Comparison of ENCODE assay signal across 13 cellular contexts in genomic region chr16:73043828-73044493, GRCh38. TPM values are rescaled to one million over a fixed set of nuclear protein-coding genes. Genes with fewer than 3 reads are reported as not detected.
DNase-seq lines count a peak whose midpoint lies in the region; ATAC-seq and TF ChIP-seq lines count a peak whose summit lies in the region.
"Had no signal": no experiment of that assay in that cellular context is flagged by ENCODE, and none has a peak within 500 bp of the region (broad histone marks: within the 10 kb centered on the region; RNA-seq: fewer than 3 reads in every experiment).

No MANE protein-coding gene starts in this region.

- DNase-seq in LHCN-M2 (ENCODE audit: low read depth) (peak; percentile 55), coronary artery (ENCODE audit: low spot score) (no peak), myocyte (ENCODE audit: low read depth) (peak; percentile 73), transverse colon (no peak), NCI-H128 (lab: John Stamatoyannopoulos, UW; ENCODE audit: unreplicated experiment) (no peak)
- DNase-seq: activated CD8-positive, alpha-beta memory T cell treated with anti-CD3 and anti-CD28 coated beads, Interleukin-2, amount 10 ng/mL, durations not matched to agents 7 days and 5 days; naive B cell; NCI-H2107; OCI-M1 had no signal

- H3K4me3 ChIP-seq in coronary artery (peak overlapping the region; percentile 51), transverse colon (no peak overlapping the region)
- H3K4me3 ChIP-seq: adrenal gland, K562 had no signal

- 63 to 74% methylated on average over 2 to 7 of the region's 7 CpGs for WGBS in transverse colon (ENCODE audit: low coverage in 1 of 2), 2 donors

- no peak for ATAC-seq in GM21447 (IDR thresholded peaks at IDR 0.05; ENCODE audit: unreplicated experiment)
- ATAC-seq in HG02884 (IDR thresholded peaks at IDR 0.05; ENCODE audit: unreplicated experiment), result no peak
- ATAC-seq: activated CD8-positive, alpha-beta memory T cell treated with anti-CD3 and anti-CD28 coated beads, Interleukin-2, amount 10 ng/mL, durations not matched to agents 7 days and 5 days; K562 had no signal

- H3K4me1 ChIP-seq in transverse colon, result peaks cover 10 to 59% (median 45%) of the 10 kb centered on the region in 4 donors

- H3K9me3 ChIP-seq in transverse colon, result no peaks in the 10 kb centered on the region
- H3K9me3 ChIP-seq: adrenal gland had no signal

- TF ChIP-seq CTCF in coronary artery (IDR thresholded peaks at IDR 0.05) (no peak), transverse colon (IDR thresholded peaks at IDR 0.05) (no peak)

- no peaks in the 10 kb centered on the region for H3K27me3 ChIP-seq in transverse colon
- H3K27me3 ChIP-seq: adrenal gland had no signal

- TF ChIP-seq EP300 in transverse colon (IDR thresholded peaks at IDR 0.05; ENCODE audit: low read depth), result no peak

- in situ Hi-C loops in transverse colon (cut with MboI; ENCODE audit: low pct_ligation_motif_present in 1 of 4, low pct_unique_long_range_greater_than_20kb in 1 of 4, low sequenced_read_pairs in 3 of 4), result loop anchor here in 1 of 4 donors (25.0 kb wide), 1 partner anchor 207 kb away; no protein-coding TSS in a partner anchor

- no peak for TF ChIP-seq POLR2A in transverse colon (IDR thresholded peaks at IDR 0.05)

- H3K36me3 ChIP-seq in transverse colon, result no peaks in the 10 kb centered on the region
- H3K36me3 ChIP-seq: adrenal gland had no signal

- intact Hi-C loops in transverse colon (cut with DNase I; ENCODE audit: low total_unique reads), result loop anchor here (10.0 kb wide), 1 partner anchor 109 kb away; no protein-coding TSS in a partner anchor

- H3K27ac ChIP-seq in coronary artery, result peak overlapping the region; percentile 88 to 99
- H3K27ac ChIP-seq in transverse colon, result peak overlapping the region; percentile 92 to 96 (median 96)

RNA-seq across cellular contexts. Expression of gene ZFHX3, which starts 4.0 kb away (rescaled TPM):
- total RNA-seq in LHCN-M2 (2014; rRNA removed) (3.9 and 5.1 TPM in 2 replicates), myocyte (3.6 and 4.1 TPM in 2 replicates), transverse colon (10 to 100 TPM; 12.3 to 23.7 (median 15.3) TPM)
- polyA plus RNA-seq in LHCN-M2 (2012), result 6.3 TPM
- polyA plus RNA-seq in myocyte (2012), result 8.1 TPM

Comparison
In these comparisons a context has a peak if more than half of its experiments do, and no peak if none do; other contexts are left out.
1. DNase-seq: peak in LHCN-M2 (single experiment) and myocyte (single experiment); none in coronary artery (single experiment), transverse colon (single experiment) and NCI-H128 (single experiment).